Comparison of ENCODE assay signal across 8 cellular contexts in genomic region chr1:16498573-16499359, GRCh38. TPM values are rescaled to one million over a fixed set of nuclear protein-coding genes. Genes with fewer than 3 reads are reported as not detected.
DNase-seq lines count a peak whose midpoint lies in the region; ATAC-seq and TF ChIP-seq lines count a peak whose summit lies in the region.

No MANE protein-coding gene starts in this region.

- peak; percentile 51 for DNase-seq in CD14-positive monocyte (ENCODE audit: low spot score)
- DNase-seq in HK-2 (ENCODE audit: unreplicated experiment), result peak; percentile 85
- DNase-seq in NCI-H82 (lab: John Stamatoyannopoulos, UW), result peak; percentile 96
- DNase-seq in activated CD4-positive, alpha-beta memory T cell treated with anti-CD3 and anti-CD28 coated beads for 36 hours, result peak; percentile 89
- peak; percentile 73 to 91 (median 86) for DNase-seq in dorsolateral prefrontal cortex
- peak; percentile 89 for DNase-seq in lung (ENCODE audit: low spot score)
- DNase-seq in stimulated activated CD4-positive, alpha-beta T cell treated with anti-CD3 and anti-CD28 coated beads, TNF-alpha, amount 100 ng/mL, for 1 hour (ENCODE audit: low read depth in 3 of 3, low spot score in 1 of 3), result peak; percentile 60 to 77 (median 70)

- H3K27me3 ChIP-seq in dorsolateral prefrontal cortex (no peaks in the 10 kb centered on the region), lung (ENCODE audit: control insufficient read depth, insufficient read depth) (no peaks in the 10 kb centered on the region)

- peaks cover 0 to 2% (median 0%) of the 10 kb centered on the region in 7 donors for H3K9me3 Mint-ChIP-seq in CD14-positive monocyte
- H3K9me3 Mint-ChIP-seq in activated CD4-positive, alpha-beta memory T cell treated with anti-CD3 and anti-CD28 coated beads for 36 hours, result no peaks in the 10 kb centered on the region

- H3K27ac ChIP-seq in dorsolateral prefrontal cortex (peak overlapping the region; percentile 49 to 98 (median 92)), lung (ENCODE audit: low read depth in 1 of 2, low read length in 1 of 2) (peak overlapping the region; percentile 66 to 91)

- 1 to 2% methylated on average over 68 to 98 of the region's 98 CpGs for WGBS in lung, 2 donors

- H3K36me3 ChIP-seq in lung (ENCODE audit: control insufficient read depth in 2 of 2, insufficient read depth in 2 of 2, low read length in 2 of 2), result no peaks in the 10 kb centered on the region

- intact Hi-C loops in CD14-positive monocyte (cut with micrococcal nuclease) (no loop called here), dorsolateral prefrontal cortex (cut with DNase I) (loop anchor here in 1 of 2 donors (5.0 kb wide), 1 partner anchor 131 kb away; the partner anchor contains the start of gene SZRD1)
- intact Hi-C loops in activated CD4-positive, alpha-beta memory T cell treated with anti-CD3 and anti-CD28 coated beads for 36 hours (cut with micrococcal nuclease), result loop anchor here (5.0 to 10.0 kb wide), 2 partner anchors 56 to 134 kb away; partner anchors contain the start of genes NECAP2 and SZRD1

- no peaks in the 10 kb centered on the region for H3K4me1 ChIP-seq in lung (ENCODE audit: control insufficient read depth in 2 of 2, insufficient read depth in 2 of 2, low read length in 2 of 2)

- peak overlapping the region in 1 of 7 donors; percentile 31 for H3K27ac Mint-ChIP-seq in CD14-positive monocyte
- H3K27ac Mint-ChIP-seq in activated CD4-positive, alpha-beta memory T cell treated with anti-CD3 and anti-CD28 coated beads for 36 hours, result no peak overlapping the region

- CTCF ChIA-PET in activated CD4-positive, alpha-beta memory T cell treated with anti-CD3 and anti-CD28 coated beads for 36 hours (lab: Charles Lee), result no interaction called here

- H3K36me3 Mint-ChIP-seq in CD14-positive monocyte, result peaks cover 0 to 2% of the 10 kb centered on the region in 2 donors
- H3K36me3 Mint-ChIP-seq in activated CD4-positive, alpha-beta memory T cell treated with anti-CD3 and anti-CD28 coated beads for 36 hours, result no peaks in the 10 kb centered on the region

- H3K9me3 ChIP-seq in lung (ENCODE audit: control insufficient read depth in 2 of 2, insufficient read depth in 1 of 2, low read length in 1 of 2), result no peaks in the 10 kb centered on the region

- H3K4me3 ChIP-seq in dorsolateral prefrontal cortex (peak overlapping the region; percentile 59 to 94 (median 83)), lung (peak overlapping the region; percentile 85)

- peaks cover 32% of the 10 kb centered on the region for H3K4me1 Mint-ChIP-seq in CD14-positive monocyte
- H3K4me1 Mint-ChIP-seq in activated CD4-positive, alpha-beta memory T cell treated with anti-CD3 and anti-CD28 coated beads for 36 hours (ENCODE audit: low read depth), result peaks cover 19% of the 10 kb centered on the region

- TF ChIP-seq CTCF in CD14-positive monocyte (IDR thresholded peaks at IDR 0.05), result no peak
- TF ChIP-seq CTCF in dorsolateral prefrontal cortex (IDR thresholded peaks at IDR 0.05 in 54 of 56, conservative IDR thresholded peaks at IDR 0.05 in 2 of 56; ENCODE audit: low read depth in 1 of 56, partially characterized antibody in 56 of 56), result peak in 33 of 56 donors; percentile 7 to 63 (median 24)
- TF ChIP-seq CTCF in lung (IDR thresholded peaks at IDR 0.05; ENCODE audit: control extremely low read depth, extremely low read depth), result no peak

- peaks cover 4 to 18% (median 14%) of the 10 kb centered on the region in 3 donors for H3K27me3 Mint-ChIP-seq in CD14-positive monocyte (ENCODE audit: low read depth in 3 of 3)
- no peaks in the 10 kb centered on the region for H3K27me3 Mint-ChIP-seq in activated CD4-positive, alpha-beta memory T cell treated with anti-CD3 and anti-CD28 coated beads for 36 hours

- POLR2A ChIA-PET in activated CD4-positive, alpha-beta memory T cell treated with anti-CD3 and anti-CD28 coated beads for 36 hours (lab: Charles Lee), result interaction anchor here (0.6 kb wide), 1 partner anchor 218 kb away, joined by 3 read pairs; no protein-coding TSS in a partner anchor

- peak overlapping the region; percentile 84 to 87 for H3K4me3 Mint-ChIP-seq in CD14-positive monocyte
- H3K4me3 Mint-ChIP-seq in activated CD4-positive, alpha-beta memory T cell treated with anti-CD3 and anti-CD28 coated beads for 36 hours, result peak overlapping the region; percentile 78

- peak; percentile 72 for ATAC-seq in GM19438 (IDR thresholded peaks at IDR 0.05; ENCODE audit: low read depth, unreplicated experiment)
- ATAC-seq in lung (ENCODE audit: insufficient read depth, low FRiP score), result peak; percentile 95

RNA-seq across cellular contexts. Expression of gene RNU1-1, which starts 15.3 kb away (rescaled TPM):
- not detected for polyA plus RNA-seq in CD14-positive monocyte
- total RNA-seq in activated CD4-positive, alpha-beta memory T cell treated with anti-CD3 and anti-CD28 coated beads for 36 hours, result 1,000 to 10,000 TPM; 1,390 to 1,409 TPM
- total RNA-seq in dorsolateral prefrontal cortex, result over 10,000 TPM in 6 of 120 experiments, 1,000 to 10,000 TPM in 114; 2,235 to 12,697 (median 6,630) TPM
- 1,000 to 10,000 TPM in 1 of 2 donors, under 1 TPM in 1; under 0.01 to 3,134 TPM for total RNA-seq in lung
- not detected for polyA plus RNA-seq in lung

RNA-seq across cellular contexts. Expression of gene NECAP2, which starts 58.2 kb away (rescaled TPM):
- polyA plus RNA-seq in CD14-positive monocyte (100 to 1,000 TPM; 183 to 223 TPM), lung (10 to 100 TPM; 42.8 to 83.8 TPM)
- total RNA-seq in activated CD4-positive, alpha-beta memory T cell treated with anti-CD3 and anti-CD28 coated beads for 36 hours, result 10 to 100 TPM; 76.4 to 82.0 TPM
- total RNA-seq in dorsolateral prefrontal cortex (10 to 100 TPM; 14.6 to 37.1 (median 23.5) TPM), lung (10 to 100 TPM; 74.7 to 79.0 TPM)

Comparison
In these comparisons a context has a peak if more than half of its experiments do, and no peak if none do; other contexts are left out.
1. Peak in every context shown above with its lines: DNase-seq, ATAC-seq, H3K4me3 ChIP-seq and H3K27ac ChIP-seq.
2. CTCF ChIP-seq: peak in dorsolateral prefrontal cortex (33 of 56); none in CD14-positive monocyte (single experiment) and lung (single experiment).